Comparison of ENCODE assay signal across 10 cellular contexts in the genomic region with DNA sequence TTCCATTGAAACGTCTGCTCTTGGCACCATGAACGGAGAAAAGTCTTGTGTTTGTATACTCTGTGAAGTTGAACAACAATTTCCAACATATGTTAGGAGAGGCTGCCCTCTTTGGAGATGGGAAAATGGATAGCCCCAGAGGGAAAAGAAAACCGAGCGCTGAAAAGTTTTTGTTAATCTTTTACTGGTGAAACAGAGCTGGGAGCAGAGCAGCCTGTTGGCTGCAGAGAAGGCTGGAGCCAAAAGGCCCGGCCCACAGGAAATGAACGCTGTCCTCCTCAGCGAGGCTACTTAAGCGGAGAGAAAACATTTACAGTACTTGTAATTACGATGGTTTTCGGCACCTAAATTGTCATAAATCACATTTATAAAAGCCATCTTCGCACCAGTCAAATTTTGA.
DNase-seq lines count a peak whose midpoint lies in the region; ATAC-seq, FAIRE-seq and TF ChIP-seq lines count a peak whose summit lies in the region.
"Had no signal": no experiment of that assay in that cellular context is flagged by ENCODE, and none has a peak within 500 bp of the region (broad histone marks: within the 10 kb centered on the region; RNA-seq: fewer than 3 reads in every experiment).

No MANE protein-coding gene starts in this region.

- TF ChIP-seq CTCF in AG04449 (IDR thresholded peaks at IDR 0.05; ENCODE audit: insufficient read depth, low read length, missing control alignments) (no peak), colonic mucosa (IDR thresholded peaks at IDR 0.05) (no peak), lower lobe of right lung (IDR thresholded peaks at IDR 0.05) (no peak)

- no peaks in the 10 kb centered on the region for H3K4me1 ChIP-seq in colonic mucosa
- no peaks in the 10 kb centered on the region for H3K4me1 ChIP-seq in lower lobe of right lung

- no peaks in the 10 kb centered on the region for H3K36me3 ChIP-seq in MG63
- H3K36me3 ChIP-seq in colonic mucosa: no peaks in the 10 kb centered on the region
- H3K36me3 ChIP-seq in lower lobe of right lung: no peaks in the 10 kb centered on the region

- H3K4me3 Mint-ChIP-seq in T-helper 2 cell treated with Interferon-gamma antibody and Interleukin-4, amounts not matched to agents 5 μg/mL and 100 μg/mL, for 36 hours: no peak overlapping the region

- no peak overlapping the region for H3K27ac Mint-ChIP-seq in T-helper 2 cell treated with Interferon-gamma antibody and Interleukin-4, amounts not matched to agents 5 μg/mL and 100 μg/mL, for 36 hours

- FAIRE-seq in GM12891 (lab: Jason Lieb, UNC): no peak

- no peak overlapping the region for H3K9ac ChIP-seq in colonic mucosa (ENCODE audit: low read depth in 2 of 2, low read length in 2 of 2)

- ATAC-seq in lower lobe of right lung (peak; percentile 65 to 73), HG03521 (IDR thresholded peaks at IDR 0.05; ENCODE audit: unreplicated experiment) (no peak)

- H3K36me3 Mint-ChIP-seq in T-helper 2 cell treated with Interferon-gamma antibody and Interleukin-4, amounts not matched to agents 5 μg/mL and 100 μg/mL, for 36 hours (ENCODE audit: low read depth): no peaks in the 10 kb centered on the region

- CTCF ChIA-PET in AG04449 (lab: Yijun Ruan, JAX): interaction anchor here (0.6 to 4.8 kb wide), 3 partner anchors 11 to 342 kb away, joined by 3 to 22 read pairs (median 5); no protein-coding TSS in a partner anchor

- H3K27me3 Mint-ChIP-seq in T-helper 2 cell treated with Interferon-gamma antibody and Interleukin-4, amounts not matched to agents 5 μg/mL and 100 μg/mL, for 36 hours (ENCODE audit: low read depth): no peaks in the 10 kb centered on the region

- DNase-seq in AG04449 (ENCODE audit: low read depth, low spot score) (no peak), MG63 (peak; percentile 88), colonic mucosa (peak; percentile 68), lower lobe of right lung (peak; percentile 48), GM12891 (ENCODE audit: insufficient read length, low spot score) (no peak)
- DNase-seq in T-helper 2 cell treated with Interferon-gamma antibody and Interleukin-4, amounts not matched to agents 5 μg/mL and 100 μg/mL, for 36 hours (ENCODE audit: low spot score): no peak
- no peak for DNase-seq in activated CD4-positive, alpha-beta T cell treated with anti-CD3 and anti-CD28 coated beads, Interleukin-2, amount 50 U/mL, for 1 hour
- DNase-seq: activated effector memory CD4-positive, alpha-beta T cell treated with anti-CD3 and anti-CD28 coated beads, Interleukin-2, amount 50 U/mL, for 16 hours; stimulated activated CD4-positive, alpha-beta T cell treated with anti-CD3 and anti-CD28 coated beads, Interleukin-1b, Interleukin-23, amount 100 ng/mL, for 48 hours had no signal

- POLR2A ChIA-PET in AG04449 (lab: Yijun Ruan, JAX): interaction anchor here (0.7 to 1.2 kb wide), 2 partner anchors 13 to 46 kb away, joined by 3 to 4 read pairs; no protein-coding TSS in a partner anchor

- intact Hi-C loops in colonic mucosa (cut with DNase I): no loop called here
- intact Hi-C loops in lower lobe of right lung (cut with DNase I): no loop called here

- TF ChIP-seq POLR2A in GM12891 (IDR thresholded peaks at IDR 0.05; ENCODE audit: low read depth, low read length): no peak

- H3K27me3 ChIP-seq in MG63: no peaks in the 10 kb centered on the region
- no peaks in the 10 kb centered on the region for H3K27me3 ChIP-seq in colonic mucosa
- no peaks in the 10 kb centered on the region for H3K27me3 ChIP-seq in lower lobe of right lung (ENCODE audit: low read depth)

- no peaks in the 10 kb centered on the region for H3K4me1 Mint-ChIP-seq in T-helper 2 cell treated with Interferon-gamma antibody and Interleukin-4, amounts not matched to agents 5 μg/mL and 100 μg/mL, for 36 hours (ENCODE audit: low read depth)

- H3K9me3 ChIP-seq in MG63 (no peaks in the 10 kb centered on the region), colonic mucosa (no peaks in the 10 kb centered on the region), lower lobe of right lung (no peaks in the 10 kb centered on the region)

- H3K27ac ChIP-seq in colonic mucosa: no peak overlapping the region
- no peak overlapping the region for H3K27ac ChIP-seq in lower lobe of right lung

- H3K4me3 ChIP-seq in AG04449 (ENCODE audit: low read depth, low read length) (peak overlapping the region; percentile 12), MG63 (peak overlapping the region; percentile 8), colonic mucosa (no peak overlapping the region), lower lobe of right lung (no peak overlapping the region)

- peaks cover 14% of the 10 kb centered on the region for H3K9me3 Mint-ChIP-seq in T-helper 2 cell treated with Interferon-gamma antibody and Interleukin-4, amounts not matched to agents 5 μg/mL and 100 μg/mL, for 36 hours

TF ChIP-seq in GM12891, 5 proteins besides CTCF, POLR2A, EP300 and RAD21:
- TF ChIP-seq PAX5 (IDR thresholded peaks at IDR 0.05; ENCODE audit: insufficient read depth, low read length, severe bottlenecking) (no peak), SPI1 (IDR thresholded peaks at IDR 0.05; ENCODE audit: low read depth, low read length) (no peak), POU2F2 (IDR thresholded peaks at IDR 0.05; ENCODE audit: low read depth, low read length) (no peak), POLR2AphosphoS5 (IDR thresholded peaks at IDR 0.05; ENCODE audit: low read depth, low read length) (no peak), TAF1 (IDR thresholded peaks at IDR 0.05; ENCODE audit: low read depth, low read length) (no peak)

Comparison
In these comparisons a context has a peak if more than half of its experiments do, and no peak if none do; other contexts are left out.
1. DNase-seq: peak in MG63 (single experiment), colonic mucosa (single experiment) and lower lobe of right lung (single experiment); none in AG04449 (single experiment), T-helper 2 cell treated with Interferon-gamma antibody and Interleukin-4, amounts not matched to agents 5 μg/mL and 100 μg/mL, for 36 hours (single experiment), activated CD4-positive, alpha-beta T cell treated with anti-CD3 and anti-CD28 coated beads, Interleukin-2, amount 50 U/mL, for 1 hour (single experiment) and GM12891 (single experiment).
2. H3K4me3 ChIP-seq: peak in AG04449 (single experiment) and MG63 (single experiment); none in colonic mucosa (single experiment) and lower lobe of right lung (single experiment).